Comparison of ENCODE assay signal across 1 cellular context in the genomic region with DNA sequence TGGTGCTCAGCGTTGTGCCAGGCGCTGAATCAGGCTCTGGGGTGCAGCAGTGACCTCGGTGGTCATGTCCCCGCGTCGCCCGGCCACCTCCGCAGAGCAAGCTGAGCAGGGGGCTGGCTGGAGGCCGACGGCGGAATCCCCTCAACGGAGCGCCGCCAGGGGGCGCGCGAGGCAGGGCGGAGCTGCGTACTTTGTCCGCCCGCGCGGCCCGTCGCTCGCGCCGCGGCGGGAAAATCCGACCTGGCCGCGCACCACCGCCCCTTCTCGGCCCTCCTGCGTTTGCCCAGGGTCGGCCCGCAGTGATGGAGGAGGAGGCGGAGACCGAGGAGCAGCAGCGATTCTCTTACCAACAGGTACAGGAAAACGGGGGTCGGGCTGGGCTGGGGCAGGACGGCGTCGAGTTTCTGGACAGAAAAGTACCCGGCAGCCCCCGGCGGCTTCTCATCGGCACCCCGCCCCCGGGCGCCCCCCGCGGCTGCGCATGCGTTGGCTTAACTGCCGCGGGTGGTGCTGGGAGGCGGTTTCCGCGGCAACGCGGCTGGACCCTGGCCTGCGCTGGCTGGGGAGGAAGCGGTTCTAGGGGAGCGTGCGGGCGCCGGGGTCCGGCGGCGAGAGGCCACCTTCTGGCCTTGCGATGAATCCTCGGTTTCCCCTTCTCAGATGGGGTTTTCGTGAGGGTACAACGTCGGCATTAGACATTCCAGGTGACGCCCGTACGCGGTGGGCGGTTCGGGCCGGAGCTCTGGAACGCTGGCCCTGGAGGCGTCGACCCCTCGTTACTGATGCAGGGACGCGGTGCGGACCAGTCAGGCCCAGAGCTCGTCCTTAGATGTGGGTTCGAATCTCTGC.
A peak's percentile ranks its signal among the peaks of the same experiment; 100 is the strongest.
TF ChIP-seq lines count a peak whose summit lies in the region.

Gene CENPS (plus strand): TSS at position 218 of the 849 bp plus-strand sequence. CDS start 85 bp downstream, at position 303.

TF ChIP-seq in GM12878, 131 proteins besides CTCF, POLR2A, EP300 and RAD21 (continued from another document and continues in another):
- peak; percentile 99 for TF ChIP-seq E2F4 (IDR thresholded peaks at IDR 0.05; ENCODE audit: low read depth, low read length)
- TF ChIP-seq, protein P1, sequence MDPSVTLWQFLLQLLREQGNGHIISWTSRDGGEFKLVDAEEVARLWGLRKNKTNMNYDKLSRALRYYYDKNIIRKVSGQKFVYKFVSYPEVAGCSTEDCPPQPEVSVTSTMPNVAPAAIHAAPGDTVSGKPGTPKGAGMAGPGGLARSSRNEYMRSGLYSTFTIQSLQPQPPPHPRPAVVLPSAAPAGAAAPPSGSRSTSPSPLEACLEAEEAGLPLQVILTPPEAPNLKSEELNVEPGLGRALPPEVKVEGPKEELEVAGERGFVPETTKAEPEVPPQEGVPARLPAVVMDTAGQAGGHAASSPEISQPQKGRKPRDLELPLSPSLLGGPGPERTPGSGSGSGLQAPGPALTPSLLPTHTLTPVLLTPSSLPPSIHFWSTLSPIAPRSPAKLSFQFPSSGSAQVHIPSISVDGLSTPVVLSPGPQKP (IDR thresholded peaks at IDR 0.05; ENCODE audit: low read depth, low read length) = peak; percentile 68; the same call in 1 of the 2 replicates
- TF ChIP-seq ATF3 (IDR thresholded peaks at IDR 0.05; ENCODE audit: borderline replicate concordance, extremely low read depth, low read depth, low read length) = no peak
- no peak for TF ChIP-seq RBBP5 (conservative IDR thresholded peaks at IDR 0.05)
- TF ChIP-seq, protein P2, sequence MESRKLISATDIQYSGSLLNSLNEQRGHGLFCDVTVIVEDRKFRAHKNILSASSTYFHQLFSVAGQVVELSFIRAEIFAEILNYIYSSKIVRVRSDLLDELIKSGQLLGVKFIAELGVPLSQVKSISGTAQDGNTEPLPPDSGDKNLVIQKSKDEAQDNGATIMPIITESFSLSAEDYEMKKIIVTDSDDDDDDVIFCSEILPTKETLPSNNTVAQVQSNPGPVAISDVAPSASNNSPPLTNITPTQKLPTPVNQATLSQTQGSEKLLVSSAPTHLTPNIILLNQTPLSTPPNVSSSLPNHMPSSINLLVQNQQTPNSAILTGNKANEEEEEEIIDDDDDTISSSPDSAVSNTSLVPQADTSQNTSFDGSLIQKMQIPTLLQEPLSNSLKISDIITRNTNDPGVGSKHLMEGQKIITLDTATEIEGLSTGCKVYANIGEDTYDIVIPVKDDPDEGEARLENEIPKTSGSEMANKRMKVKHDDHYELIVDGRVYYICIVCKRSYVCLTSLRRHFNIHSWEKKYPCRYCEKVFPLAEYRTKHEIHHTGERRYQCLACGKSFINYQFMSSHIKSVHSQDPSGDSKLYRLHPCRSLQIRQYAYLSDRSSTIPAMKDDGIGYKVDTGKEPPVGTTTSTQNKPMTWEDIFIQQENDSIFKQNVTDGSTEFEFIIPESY (IDR thresholded peaks at IDR 0.05) = no peak
- TF ChIP-seq BMI1 (IDR thresholded peaks at IDR 0.05; ENCODE audit: borderline replicate concordance) = no peak
- no peak for TF ChIP-seq ZNF384 (IDR thresholded peaks at IDR 0.05; ENCODE audit: borderline replicate concordance, low read depth, low read length)
- TF ChIP-seq YBX1 (IDR thresholded peaks at IDR 0.05) = no peak
- TF ChIP-seq, protein P3, sequence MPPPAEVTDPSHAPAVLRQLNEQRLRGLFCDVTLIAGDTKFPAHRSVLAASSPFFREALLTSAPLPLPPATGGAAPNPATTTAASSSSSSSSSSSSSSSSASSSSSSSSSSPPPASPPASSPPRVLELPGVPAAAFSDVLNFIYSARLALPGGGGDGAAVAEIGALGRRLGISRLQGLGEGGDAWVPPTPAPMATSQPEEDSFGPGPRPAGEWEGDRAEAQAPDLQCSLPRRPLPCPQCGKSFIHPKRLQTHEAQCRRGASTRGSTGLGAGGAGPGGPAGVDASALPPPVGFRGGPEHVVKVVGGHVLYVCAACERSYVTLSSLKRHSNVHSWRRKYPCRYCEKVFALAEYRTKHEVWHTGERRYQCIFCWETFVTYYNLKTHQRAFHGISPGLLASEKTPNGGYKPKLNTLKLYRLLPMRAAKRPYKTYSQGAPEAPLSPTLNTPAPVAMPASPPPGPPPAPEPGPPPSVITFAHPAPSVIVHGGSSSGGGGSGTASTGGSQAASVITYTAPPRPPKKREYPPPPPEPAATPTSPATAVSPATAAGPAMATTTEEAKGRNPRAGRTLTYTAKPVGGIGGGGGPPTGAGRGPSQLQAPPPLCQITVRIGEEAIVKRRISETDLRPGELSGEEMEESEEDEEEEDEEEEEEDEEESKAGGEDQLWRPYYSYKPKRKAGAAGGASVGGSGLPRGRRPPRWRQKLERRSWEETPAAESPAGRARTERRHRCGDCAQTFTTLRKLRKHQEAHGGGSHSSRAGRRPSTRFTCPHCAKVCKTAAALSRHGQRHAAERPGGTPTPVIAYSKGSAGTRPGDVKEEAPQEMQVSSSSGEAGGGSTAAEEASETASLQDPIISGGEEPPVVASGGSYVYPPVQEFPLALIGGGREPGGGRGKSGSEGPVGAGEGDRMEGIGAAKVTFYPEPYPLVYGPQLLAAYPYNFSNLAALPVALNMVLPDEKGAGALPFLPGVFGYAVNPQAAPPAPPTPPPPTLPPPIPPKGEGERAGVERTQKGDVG (CRISPR knock-in tag; IDR thresholded peaks at IDR 0.05) = no peak
- TF ChIP-seq EZH2 (IDR thresholded peaks at IDR 0.05; ENCODE audit: borderline replicate concordance, control insufficient read depth, low read depth, low read length) = no peak
- TF ChIP-seq ZSCAN29 (IDR thresholded peaks at IDR 0.05) = 0 out of 2 replicates have a peak, but pooled peaks have one; percentile 58
- no peak for TF ChIP-seq USF1 (IDR thresholded peaks at IDR 0.05; ENCODE audit: borderline replicate concordance, extremely low read length, insufficient read depth, low read depth, low read length)
- 0 out of 2 replicates have a peak, but pooled peaks have one; percentile 32 for TF ChIP-seq HSF1 (IDR thresholded peaks at IDR 0.05; ENCODE audit: low read depth, low read length)
- no peak for TF ChIP-seq CHD1 (IDR thresholded peaks at IDR 0.05; ENCODE audit: low read depth, low read length)
- TF ChIP-seq POU2F2 (IDR thresholded peaks at IDR 0.05; ENCODE audit: borderline replicate concordance, low read depth, low read length) = peak; percentile 71; the same call in 2 of the 3 replicates
- no peak for TF ChIP-seq ZNF274 (IDR thresholded peaks at IDR 0.05; ENCODE audit: insufficient read depth, insufficient read length)
- TF ChIP-seq, protein P4, sequence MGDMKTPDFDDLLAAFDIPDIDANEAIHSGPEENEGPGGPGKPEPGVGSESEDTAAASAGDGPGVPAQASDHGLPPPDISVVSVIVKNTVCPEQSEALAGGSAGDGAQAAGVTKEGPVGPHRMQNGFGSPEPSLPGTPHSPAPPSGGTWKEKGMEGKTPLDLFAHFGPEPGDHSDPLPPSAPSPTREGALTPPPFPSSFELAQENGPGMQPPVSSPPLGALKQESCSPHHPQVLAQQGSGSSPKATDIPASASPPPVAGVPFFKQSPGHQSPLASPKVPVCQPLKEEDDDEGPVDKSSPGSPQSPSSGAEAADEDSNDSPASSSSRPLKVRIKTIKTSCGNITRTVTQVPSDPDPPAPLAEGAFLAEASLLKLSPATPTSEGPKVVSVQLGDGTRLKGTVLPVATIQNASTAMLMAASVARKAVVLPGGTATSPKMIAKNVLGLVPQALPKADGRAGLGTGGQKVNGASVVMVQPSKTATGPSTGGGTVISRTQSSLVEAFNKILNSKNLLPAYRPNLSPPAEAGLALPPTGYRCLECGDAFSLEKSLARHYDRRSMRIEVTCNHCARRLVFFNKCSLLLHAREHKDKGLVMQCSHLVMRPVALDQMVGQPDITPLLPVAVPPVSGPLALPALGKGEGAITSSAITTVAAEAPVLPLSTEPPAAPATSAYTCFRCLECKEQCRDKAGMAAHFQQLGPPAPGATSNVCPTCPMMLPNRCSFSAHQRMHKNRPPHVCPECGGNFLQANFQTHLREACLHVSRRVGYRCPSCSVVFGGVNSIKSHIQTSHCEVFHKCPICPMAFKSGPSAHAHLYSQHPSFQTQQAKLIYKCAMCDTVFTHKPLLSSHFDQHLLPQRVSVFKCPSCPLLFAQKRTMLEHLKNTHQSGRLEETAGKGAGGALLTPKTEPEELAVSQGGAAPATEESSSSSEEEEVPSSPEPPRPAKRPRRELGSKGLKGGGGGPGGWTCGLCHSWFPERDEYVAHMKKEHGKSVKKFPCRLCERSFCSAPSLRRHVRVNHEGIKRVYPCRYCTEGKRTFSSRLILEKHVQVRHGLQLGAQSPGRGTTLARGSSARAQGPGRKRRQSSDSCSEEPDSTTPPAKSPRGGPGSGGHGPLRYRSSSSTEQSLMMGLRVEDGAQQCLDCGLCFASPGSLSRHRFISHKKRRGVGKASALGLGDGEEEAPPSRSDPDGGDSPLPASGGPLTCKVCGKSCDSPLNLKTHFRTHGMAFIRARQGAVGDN (IDR thresholded peaks at IDR 0.05) = peak; percentile 85
- TF ChIP-seq DPF2 (IDR thresholded peaks at IDR 0.05) = peak; percentile 62; the same call in 1 of the 2 replicates
- TF ChIP-seq IRF4 (IDR thresholded peaks at IDR 0.05; ENCODE audit: low read depth, low read length) = peak; percentile 57; the same call in 1 of the 2 replicates
- TF ChIP-seq MXI1 (IDR thresholded peaks at IDR 0.05; ENCODE audit: low read depth, low read length) = peak; percentile 92
- no peak for TF ChIP-seq NR2C1 (IDR thresholded peaks at IDR 0.05)
- no peak for TF ChIP-seq FOXK2 (IDR thresholded peaks at IDR 0.05)
- TF ChIP-seq IKZF1 (conservative IDR thresholded peaks at IDR 0.05) = peak; percentile 92
- TF ChIP-seq, protein P5, sequence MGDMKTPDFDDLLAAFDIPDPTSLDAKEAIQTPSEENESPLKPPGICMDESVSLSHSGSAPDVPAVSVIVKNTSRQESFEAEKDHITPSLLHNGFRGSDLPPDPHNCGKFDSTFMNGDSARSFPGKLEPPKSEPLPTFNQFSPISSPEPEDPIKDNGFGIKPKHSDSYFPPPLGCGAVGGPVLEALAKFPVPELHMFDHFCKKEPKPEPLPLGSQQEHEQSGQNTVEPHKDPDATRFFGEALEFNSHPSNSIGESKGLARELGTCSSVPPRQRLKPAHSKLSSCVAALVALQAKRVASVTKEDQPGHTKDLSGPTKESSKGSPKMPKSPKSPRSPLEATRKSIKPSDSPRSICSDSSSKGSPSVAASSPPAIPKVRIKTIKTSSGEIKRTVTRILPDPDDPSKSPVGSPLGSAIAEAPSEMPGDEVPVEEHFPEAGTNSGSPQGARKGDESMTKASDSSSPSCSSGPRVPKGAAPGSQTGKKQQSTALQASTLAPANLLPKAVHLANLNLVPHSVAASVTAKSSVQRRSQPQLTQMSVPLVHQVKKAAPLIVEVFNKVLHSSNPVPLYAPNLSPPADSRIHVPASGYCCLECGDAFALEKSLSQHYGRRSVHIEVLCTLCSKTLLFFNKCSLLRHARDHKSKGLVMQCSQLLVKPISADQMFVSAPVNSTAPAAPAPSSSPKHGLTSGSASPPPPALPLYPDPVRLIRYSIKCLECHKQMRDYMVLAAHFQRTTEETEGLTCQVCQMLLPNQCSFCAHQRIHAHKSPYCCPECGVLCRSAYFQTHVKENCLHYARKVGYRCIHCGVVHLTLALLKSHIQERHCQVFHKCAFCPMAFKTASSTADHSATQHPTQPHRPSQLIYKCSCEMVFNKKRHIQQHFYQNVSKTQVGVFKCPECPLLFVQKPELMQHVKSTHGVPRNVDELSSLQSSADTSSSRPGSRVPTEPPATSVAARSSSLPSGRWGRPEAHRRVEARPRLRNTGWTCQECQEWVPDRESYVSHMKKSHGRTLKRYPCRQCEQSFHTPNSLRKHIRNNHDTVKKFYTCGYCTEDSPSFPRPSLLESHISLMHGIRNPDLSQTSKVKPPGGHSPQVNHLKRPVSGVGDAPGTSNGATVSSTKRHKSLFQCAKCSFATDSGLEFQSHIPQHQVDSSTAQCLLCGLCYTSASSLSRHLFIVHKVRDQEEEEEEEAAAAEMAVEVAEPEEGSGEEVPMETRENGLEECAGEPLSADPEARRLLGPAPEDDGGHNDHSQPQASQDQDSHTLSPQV (IDR thresholded peaks at IDR 0.05) = peak; percentile 80; the same call in 1 of the 2 replicates
- TF ChIP-seq, protein P6, sequence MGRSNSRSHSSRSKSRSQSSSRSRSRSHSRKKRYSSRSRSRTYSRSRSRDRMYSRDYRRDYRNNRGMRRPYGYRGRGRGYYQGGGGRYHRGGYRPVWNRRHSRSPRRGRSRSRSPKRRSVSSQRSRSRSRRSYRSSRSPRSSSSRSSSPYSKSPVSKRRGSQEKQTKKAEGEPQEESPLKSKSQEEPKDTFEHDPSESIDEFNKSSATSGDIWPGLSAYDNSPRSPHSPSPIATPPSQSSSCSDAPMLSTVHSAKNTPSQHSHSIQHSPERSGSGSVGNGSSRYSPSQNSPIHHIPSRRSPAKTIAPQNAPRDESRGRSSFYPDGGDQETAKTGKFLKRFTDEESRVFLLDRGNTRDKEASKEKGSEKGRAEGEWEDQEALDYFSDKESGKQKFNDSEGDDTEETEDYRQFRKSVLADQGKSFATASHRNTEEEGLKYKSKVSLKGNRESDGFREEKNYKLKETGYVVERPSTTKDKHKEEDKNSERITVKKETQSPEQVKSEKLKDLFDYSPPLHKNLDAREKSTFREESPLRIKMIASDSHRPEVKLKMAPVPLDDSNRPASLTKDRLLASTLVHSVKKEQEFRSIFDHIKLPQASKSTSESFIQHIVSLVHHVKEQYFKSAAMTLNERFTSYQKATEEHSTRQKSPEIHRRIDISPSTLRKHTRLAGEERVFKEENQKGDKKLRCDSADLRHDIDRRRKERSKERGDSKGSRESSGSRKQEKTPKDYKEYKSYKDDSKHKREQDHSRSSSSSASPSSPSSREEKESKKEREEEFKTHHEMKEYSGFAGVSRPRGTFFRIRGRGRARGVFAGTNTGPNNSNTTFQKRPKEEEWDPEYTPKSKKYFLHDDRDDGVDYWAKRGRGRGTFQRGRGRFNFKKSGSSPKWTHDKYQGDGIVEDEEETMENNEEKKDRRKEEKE (IDR thresholded peaks at IDR 0.05) = no peak
- peak; percentile 29 for TF ChIP-seq SIX5 (IDR thresholded peaks at IDR 0.05; ENCODE audit: low read depth, low read length, severe bottlenecking)
- TF ChIP-seq NR2F1 (conservative IDR thresholded peaks at IDR 0.05) = peak; percentile 49
